ENCODE assay signal across 1 cellular context in the genomic region with DNA sequence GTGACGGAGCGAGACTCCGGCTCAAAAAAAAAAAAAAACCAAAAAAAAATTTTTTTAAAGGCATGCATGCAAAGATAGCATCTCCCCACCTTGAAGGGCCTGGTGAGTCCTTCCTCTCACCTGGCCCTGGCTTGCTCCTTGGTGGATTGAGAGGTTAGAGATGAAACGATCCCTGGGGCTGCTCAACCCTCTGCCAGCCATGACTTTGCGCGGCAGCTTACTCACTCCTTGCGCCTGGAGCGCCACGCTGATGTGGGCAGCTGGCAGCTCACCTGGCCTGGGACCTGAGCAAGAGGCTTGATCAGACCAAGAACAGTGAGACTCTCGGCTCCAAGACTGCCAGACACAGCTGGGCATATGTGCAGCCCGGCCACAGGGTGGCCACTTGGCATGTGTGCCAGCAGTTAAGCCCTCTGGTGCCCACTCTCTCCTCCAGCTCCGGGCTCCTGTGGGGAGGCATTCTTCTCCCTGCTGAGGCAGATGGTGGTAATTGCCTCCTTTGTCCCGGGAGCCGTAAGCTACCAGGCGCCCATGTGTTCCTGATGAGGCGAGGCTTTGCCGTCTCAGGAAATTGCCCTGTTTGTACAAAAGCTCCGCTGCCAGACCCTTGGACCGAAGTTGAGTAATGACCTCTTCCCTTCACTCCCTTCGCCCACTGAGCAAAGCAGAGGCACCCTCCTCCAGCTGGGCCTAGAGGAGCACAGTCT.
TF ChIP-seq lines count a peak whose summit lies in the region.

No MANE protein-coding gene starts in this region.

TF ChIP-seq in HepG2, 621 proteins besides CTCF, POLR2A, EP300 and RAD21 (continued from another document and continues in another):
- TF ChIP-seq ZBED4 (CRISPR knock-in tag; IDR thresholded peaks at IDR 0.05; ENCODE audit: borderline replicate concordance): 0 out of 2 replicates have a peak, but pooled peaks have one; percentile 39
- no peak for TF ChIP-seq ZNF180 (CRISPR knock-in tag; IDR thresholded peaks at IDR 0.05; ENCODE audit: borderline replicate concordance, low read depth)
- no peak for TF ChIP-seq JUNB (CRISPR knock-in tag; IDR thresholded peaks at IDR 0.05; ENCODE audit: borderline replicate concordance)
- no peak for TF ChIP-seq SMAD3 (CRISPR knock-in tag; IDR thresholded peaks at IDR 0.05)
- TF ChIP-seq RNF2 (conservative IDR thresholded peaks at IDR 0.05; ENCODE audit: low read depth): no peak; the same call in 1 of the 2 replicates
- TF ChIP-seq HDAC1 (CRISPR knock-in tag; IDR thresholded peaks at IDR 0.05): peak; percentile 74
- TF ChIP-seq ZC3H13 (CRISPR knock-in tag; IDR thresholded peaks at IDR 0.05): no peak
- TF ChIP-seq ZBTB20 (CRISPR knock-in tag; IDR thresholded peaks at IDR 0.05; ENCODE audit: borderline replicate concordance, low read depth): no peak
- TF ChIP-seq ZNF563 (CRISPR knock-in tag; IDR thresholded peaks at IDR 0.05): no peak
- TF ChIP-seq, protein P1, sequence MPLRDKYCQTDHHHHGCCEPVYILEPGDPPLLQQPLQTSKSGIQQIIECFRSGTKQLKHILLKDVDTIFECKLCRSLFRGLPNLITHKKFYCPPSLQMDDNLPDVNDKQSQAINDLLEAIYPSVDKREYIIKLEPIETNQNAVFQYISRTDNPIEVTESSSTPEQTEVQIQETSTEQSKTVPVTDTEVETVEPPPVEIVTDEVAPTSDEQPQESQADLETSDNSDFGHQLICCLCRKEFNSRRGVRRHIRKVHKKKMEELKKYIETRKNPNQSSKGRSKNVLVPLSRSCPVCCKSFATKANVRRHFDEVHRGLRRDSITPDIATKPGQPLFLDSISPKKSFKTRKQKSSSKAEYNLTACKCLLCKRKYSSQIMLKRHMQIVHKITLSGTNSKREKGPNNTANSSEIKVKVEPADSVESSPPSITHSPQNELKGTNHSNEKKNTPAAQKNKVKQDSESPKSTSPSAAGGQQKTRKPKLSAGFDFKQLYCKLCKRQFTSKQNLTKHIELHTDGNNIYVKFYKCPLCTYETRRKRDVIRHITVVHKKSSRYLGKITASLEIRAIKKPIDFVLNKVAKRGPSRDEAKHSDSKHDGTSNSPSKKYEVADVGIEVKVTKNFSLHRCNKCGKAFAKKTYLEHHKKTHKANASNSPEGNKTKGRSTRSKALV (CRISPR knock-in tag; IDR thresholded peaks at IDR 0.05): no peak
- TF ChIP-seq ZNF121 (CRISPR knock-in tag; IDR thresholded peaks at IDR 0.05): no peak
- TF ChIP-seq NKX3-1 (CRISPR knock-in tag; IDR thresholded peaks at IDR 0.05): peak; percentile 75; the same call in 1 of the 2 replicates
- TF ChIP-seq TRAFD1 (CRISPR knock-in tag; IDR thresholded peaks at IDR 0.05; ENCODE audit: borderline replicate concordance): no peak
- TF ChIP-seq, protein P2, sequence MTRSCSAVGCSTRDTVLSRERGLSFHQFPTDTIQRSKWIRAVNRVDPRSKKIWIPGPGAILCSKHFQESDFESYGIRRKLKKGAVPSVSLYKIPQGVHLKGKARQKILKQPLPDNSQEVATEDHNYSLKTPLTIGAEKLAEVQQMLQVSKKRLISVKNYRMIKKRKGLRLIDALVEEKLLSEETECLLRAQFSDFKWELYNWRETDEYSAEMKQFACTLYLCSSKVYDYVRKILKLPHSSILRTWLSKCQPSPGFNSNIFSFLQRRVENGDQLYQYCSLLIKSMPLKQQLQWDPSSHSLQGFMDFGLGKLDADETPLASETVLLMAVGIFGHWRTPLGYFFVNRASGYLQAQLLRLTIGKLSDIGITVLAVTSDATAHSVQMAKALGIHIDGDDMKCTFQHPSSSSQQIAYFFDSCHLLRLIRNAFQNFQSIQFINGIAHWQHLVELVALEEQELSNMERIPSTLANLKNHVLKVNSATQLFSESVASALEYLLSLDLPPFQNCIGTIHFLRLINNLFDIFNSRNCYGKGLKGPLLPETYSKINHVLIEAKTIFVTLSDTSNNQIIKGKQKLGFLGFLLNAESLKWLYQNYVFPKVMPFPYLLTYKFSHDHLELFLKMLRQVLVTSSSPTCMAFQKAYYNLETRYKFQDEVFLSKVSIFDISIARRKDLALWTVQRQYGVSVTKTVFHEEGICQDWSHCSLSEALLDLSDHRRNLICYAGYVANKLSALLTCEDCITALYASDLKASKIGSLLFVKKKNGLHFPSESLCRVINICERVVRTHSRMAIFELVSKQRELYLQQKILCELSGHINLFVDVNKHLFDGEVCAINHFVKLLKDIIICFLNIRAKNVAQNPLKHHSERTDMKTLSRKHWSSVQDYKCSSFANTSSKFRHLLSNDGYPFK (CRISPR knock-in tag; IDR thresholded peaks at IDR 0.05; ENCODE audit: borderline replicate concordance): peak; percentile 69
- 0 out of 2 replicates have a peak, but pooled peaks have one; percentile 25 for TF ChIP-seq ATF6 (CRISPR knock-in tag; conservative IDR thresholded peaks at IDR 0.05)
- TF ChIP-seq, protein P3, sequence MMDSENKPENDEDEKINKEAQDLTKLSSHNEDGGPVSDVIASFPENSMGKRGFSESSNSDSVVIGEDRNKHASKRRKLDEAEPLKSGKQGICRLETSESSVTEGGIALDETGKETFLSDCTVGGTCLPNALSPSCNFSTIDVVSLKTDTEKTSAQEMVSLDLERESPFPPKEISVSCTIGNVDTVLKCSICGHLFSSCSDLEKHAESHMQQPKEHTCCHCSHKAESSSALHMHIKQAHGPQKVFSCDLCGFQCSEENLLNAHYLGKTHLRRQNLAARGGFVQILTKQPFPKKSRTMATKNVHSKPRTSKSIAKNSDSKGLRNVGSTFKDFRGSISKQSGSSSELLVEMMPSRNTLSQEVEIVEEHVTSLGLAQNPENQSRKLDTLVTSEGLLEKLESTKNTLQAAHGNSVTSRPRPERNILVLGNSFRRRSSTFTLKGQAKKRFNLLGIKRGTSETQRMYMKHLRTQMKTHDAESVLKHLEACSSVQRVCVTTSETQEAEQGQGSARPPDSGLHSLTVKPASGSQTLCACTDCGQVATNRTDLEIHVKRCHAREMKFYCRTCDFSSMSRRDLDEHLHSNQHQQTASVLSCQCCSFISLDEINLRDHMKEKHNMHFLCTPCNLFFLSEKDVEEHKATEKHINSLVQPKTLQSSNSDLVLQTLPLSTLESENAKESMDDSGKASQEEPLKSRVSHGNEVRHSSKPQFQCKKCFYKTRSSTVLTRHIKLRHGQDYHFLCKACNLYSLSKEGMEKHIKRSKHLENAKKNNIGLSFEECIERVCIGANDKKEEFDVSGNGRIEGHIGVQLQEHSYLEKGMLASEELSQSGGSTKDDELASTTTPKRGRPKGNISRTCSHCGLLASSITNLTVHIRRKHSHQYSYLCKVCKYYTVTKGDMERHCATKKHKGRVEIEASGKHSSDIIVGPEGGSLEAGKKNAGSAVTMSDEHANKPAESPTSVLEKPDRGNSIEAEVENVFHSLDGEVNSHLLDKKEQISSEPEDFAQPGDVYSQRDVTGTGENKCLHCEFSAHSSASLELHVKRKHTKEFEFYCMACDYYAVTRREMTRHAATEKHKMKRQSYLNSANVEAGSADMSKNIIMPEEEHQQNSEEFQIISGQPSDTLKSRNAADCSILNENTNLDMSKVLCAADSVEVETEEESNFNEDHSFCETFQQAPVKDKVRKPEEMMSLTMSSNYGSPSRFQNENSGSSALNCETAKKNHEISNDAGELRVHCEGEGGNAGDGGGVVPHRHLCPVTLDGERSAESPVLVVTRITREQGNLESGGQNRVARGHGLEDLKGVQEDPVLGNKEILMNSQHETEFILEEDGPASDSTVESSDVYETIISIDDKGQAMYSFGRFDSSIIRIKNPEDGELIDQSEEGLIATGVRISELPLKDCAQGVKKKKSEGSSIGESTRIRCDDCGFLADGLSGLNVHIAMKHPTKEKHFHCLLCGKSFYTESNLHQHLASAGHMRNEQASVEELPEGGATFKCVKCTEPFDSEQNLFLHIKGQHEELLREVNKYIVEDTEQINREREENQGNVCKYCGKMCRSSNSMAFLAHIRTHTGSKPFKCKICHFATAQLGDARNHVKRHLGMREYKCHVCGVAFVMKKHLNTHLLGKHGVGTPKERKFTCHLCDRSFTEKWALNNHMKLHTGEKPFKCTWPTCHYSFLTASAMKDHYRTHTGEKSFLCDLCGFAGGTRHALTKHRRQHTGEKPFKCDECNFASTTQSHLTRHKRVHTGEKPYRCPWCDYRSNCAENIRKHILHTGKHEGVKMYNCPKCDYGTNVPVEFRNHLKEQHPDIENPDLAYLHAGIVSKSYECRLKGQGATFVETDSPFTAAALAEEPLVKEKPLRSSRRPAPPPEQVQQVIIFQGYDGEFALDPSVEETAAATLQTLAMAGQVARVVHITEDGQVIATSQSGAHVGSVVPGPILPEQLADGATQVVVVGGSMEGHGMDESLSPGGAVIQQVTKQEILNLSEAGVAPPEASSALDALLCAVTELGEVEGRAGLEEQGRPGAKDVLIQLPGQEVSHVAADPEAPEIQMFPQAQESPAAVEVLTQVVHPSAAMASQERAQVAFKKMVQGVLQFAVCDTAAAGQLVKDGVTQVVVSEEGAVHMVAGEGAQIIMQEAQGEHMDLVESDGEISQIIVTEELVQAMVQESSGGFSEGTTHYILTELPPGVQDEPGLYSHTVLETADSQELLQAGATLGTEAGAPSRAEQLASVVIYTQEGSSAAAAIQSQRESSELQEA (CRISPR knock-in tag; IDR thresholded peaks at IDR 0.05; ENCODE audit: not compliant biosample characterization): no peak
- peak; percentile 49; the same call in 1 of the 2 replicates for TF ChIP-seq RARA (CRISPR knock-in tag; IDR thresholded peaks at IDR 0.05)
- TF ChIP-seq, protein P4, sequence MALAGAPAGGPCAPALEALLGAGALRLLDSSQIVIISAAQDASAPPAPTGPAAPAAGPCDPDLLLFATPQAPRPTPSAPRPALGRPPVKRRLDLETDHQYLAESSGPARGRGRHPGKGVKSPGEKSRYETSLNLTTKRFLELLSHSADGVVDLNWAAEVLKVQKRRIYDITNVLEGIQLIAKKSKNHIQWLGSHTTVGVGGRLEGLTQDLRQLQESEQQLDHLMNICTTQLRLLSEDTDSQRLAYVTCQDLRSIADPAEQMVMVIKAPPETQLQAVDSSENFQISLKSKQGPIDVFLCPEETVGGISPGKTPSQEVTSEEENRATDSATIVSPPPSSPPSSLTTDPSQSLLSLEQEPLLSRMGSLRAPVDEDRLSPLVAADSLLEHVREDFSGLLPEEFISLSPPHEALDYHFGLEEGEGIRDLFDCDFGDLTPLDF (CRISPR knock-in tag; IDR thresholded peaks at IDR 0.05): no peak
- no peak for TF ChIP-seq ARNT2 (CRISPR knock-in tag; IDR thresholded peaks at IDR 0.05; ENCODE audit: low read depth)
- TF ChIP-seq, protein P5, sequence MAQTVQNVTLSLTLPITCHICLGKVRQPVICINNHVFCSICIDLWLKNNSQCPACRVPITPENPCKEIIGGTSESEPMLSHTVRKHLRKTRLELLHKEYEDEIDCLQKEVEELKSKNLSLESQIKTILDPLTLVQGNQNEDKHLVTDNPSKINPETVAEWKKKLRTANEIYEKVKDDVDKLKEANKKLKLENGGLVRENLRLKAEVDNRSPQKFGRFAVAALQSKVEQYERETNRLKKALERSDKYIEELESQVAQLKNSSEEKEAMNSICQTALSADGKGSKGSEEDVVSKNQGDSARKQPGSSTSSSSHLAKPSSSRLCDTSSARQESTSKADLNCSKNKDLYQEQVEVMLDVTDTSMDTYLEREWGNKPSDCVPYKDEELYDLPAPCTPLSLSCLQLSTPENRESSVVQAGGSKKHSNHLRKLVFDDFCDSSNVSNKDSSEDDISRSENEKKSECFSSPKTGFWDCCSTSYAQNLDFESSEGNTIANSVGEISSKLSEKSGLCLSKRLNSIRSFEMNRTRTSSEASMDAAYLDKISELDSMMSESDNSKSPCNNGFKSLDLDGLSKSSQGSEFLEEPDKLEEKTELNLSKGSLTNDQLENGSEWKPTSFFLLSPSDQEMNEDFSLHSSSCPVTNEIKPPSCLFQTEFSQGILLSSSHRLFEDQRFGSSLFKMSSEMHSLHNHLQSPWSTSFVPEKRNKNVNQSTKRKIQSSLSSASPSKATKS (CRISPR knock-in tag; IDR thresholded peaks at IDR 0.05): no peak
- TF ChIP-seq FOXC1 (CRISPR knock-in tag; IDR thresholded peaks at IDR 0.05; ENCODE audit: borderline replicate concordance): peak; percentile 65
- TF ChIP-seq BHLHE40 (IDR thresholded peaks at IDR 0.05; ENCODE audit: low read length): no peak
